In genomic region chr2:178455947-178456346, GRCh38 we compare ENCODE assay signal across 22 cellular contexts. TPM values are rescaled to one million over a fixed set of nuclear protein-coding genes. Genes with fewer than 3 reads are reported as not detected.
"Had no signal": no experiment of that assay in that cellular context is flagged by ENCODE, and none has a peak within 500 bp of the region (broad histone marks: within the 10 kb centered on the region; RNA-seq: fewer than 3 reads in every experiment).

No MANE protein-coding gene starts in this region.

- H3K27me3 Mint-ChIP-seq: stimulated activated naive CD8-positive, alpha-beta T cell treated with anti-CD3 and anti-CD28 coated beads, Interleukin-15, amount 100 ng/mL, for 72 hours had no signal

- H3K4me1 ChIP-seq: pancreas had no signal

- H3K9me3 Mint-ChIP-seq: natural killer cell treated with Interleukin-12 subunit alpha and Interleukin-12 subunit beta and Interleukin-15 and Interleukin-18, amount 100 ng/mL, for 72 hours; stimulated activated effector memory CD8-positive, alpha-beta T cell treated with anti-CD3 and anti-CD28 coated beads, Interleukin-12 subunit alpha, Interleukin-12 subunit beta, amount 100 ng/mL, for 72 hours; stimulated activated naive CD8-positive, alpha-beta T cell treated with anti-CD3 and anti-CD28 coated beads, Interleukin-15, amount 100 ng/mL, for 72 hours had no signal

- DNase-seq: activated CD4-positive, alpha-beta T cell treated with anti-CD3 and anti-CD28 coated beads for 1 hour; activated CD4-positive, alpha-beta T cell treated with anti-CD3 and anti-CD28 coated beads, Interleukin-2, amount 50 U/mL, for 1 hour; activated gamma-delta T cell treated with Interleukin-2 at 50 U/mL for 16 hours; activated T-cell treated with anti-CD3 and anti-CD28 coated beads, Interleukin-2, amount 50 U/mL, for 1 hour; adrenal gland; cerebellar nuclear complex; cortex of kidney; foreskin fibroblast; kidney; lower lobe of right lung; pancreas; right cardiac atrium; stimulated activated CD4-positive, alpha-beta T cell treated with anti-CD3 and anti-CD28 coated beads, Interleukin-2, amount 100 ng/mL, for 24 hours; stimulated activated naive CD8-positive, alpha-beta T cell treated with anti-CD3 and anti-CD28 coated beads, Interleukin-15, amount 100 ng/mL, for 72 hours; tibial artery had no signal

- H3K27ac ChIP-seq: adrenal gland, ascending aorta, lower lobe of right lung, neutrophil, pancreas, tibial artery had no signal

- H3K27me3 ChIP-seq: adrenal gland, ascending aorta, neutrophil, pancreas, tibial artery had no signal

- FAIRE-seq: kidney, pancreas, urothelium cell line had no signal

- H3K4me3 ChIP-seq: adrenal gland, ascending aorta, lower lobe of right lung, pancreas, tibial artery had no signal

- H3K27ac Mint-ChIP-seq: activated naive CD4-positive, alpha-beta T cell treated with anti-CD3 and anti-CD28 coated beads, Interleukin-2, amount 50 U/mL, for 72 hours; natural killer cell treated with Interleukin-12 subunit alpha and Interleukin-12 subunit beta and Interleukin-15 and Interleukin-18, amount 100 ng/mL, for 72 hours; stimulated activated effector memory CD8-positive, alpha-beta T cell treated with anti-CD3 and anti-CD28 coated beads, Interleukin-12 subunit alpha, Interleukin-12 subunit beta, amount 100 ng/mL, for 72 hours; stimulated activated naive CD8-positive, alpha-beta T cell treated with anti-CD3 and anti-CD28 coated beads, Interleukin-15, amount 100 ng/mL, for 72 hours had no signal

- H3K36me3 Mint-ChIP-seq: natural killer cell treated with Interleukin-12 subunit alpha and Interleukin-12 subunit beta and Interleukin-15 and Interleukin-18, amount 100 ng/mL, for 72 hours; stimulated activated effector memory CD8-positive, alpha-beta T cell treated with anti-CD3 and anti-CD28 coated beads, Interleukin-12 subunit alpha, Interleukin-12 subunit beta, amount 100 ng/mL, for 72 hours had no signal

- H3K36me3 ChIP-seq: adrenal gland, ascending aorta, lower lobe of right lung, neutrophil, pancreas, tibial artery had no signal

- H3K4me3 Mint-ChIP-seq: natural killer cell treated with Interleukin-12 subunit alpha and Interleukin-12 subunit beta and Interleukin-15 and Interleukin-18, amount 100 ng/mL, for 72 hours; stimulated activated effector memory CD8-positive, alpha-beta T cell treated with anti-CD3 and anti-CD28 coated beads, Interleukin-12 subunit alpha, Interleukin-12 subunit beta, amount 100 ng/mL, for 72 hours; stimulated activated naive CD8-positive, alpha-beta T cell treated with anti-CD3 and anti-CD28 coated beads, Interleukin-15, amount 100 ng/mL, for 72 hours had no signal

- ATAC-seq: activated naive CD4-positive, alpha-beta T cell treated with anti-CD3 and anti-CD28 coated beads, Interleukin-2, amount 50 U/mL, for 72 hours; left lobe of liver; lower lobe of right lung; natural killer cell treated with Interleukin-12 subunit alpha and Interleukin-12 subunit beta and Interleukin-15 and Interleukin-18, amount 100 ng/mL, for 72 hours; pancreas; right cardiac atrium; stimulated activated effector memory CD8-positive, alpha-beta T cell treated with anti-CD3 and anti-CD28 coated beads, Interleukin-12 subunit alpha, Interleukin-12 subunit beta, amount 100 ng/mL, for 72 hours; stimulated activated naive CD8-positive, alpha-beta T cell treated with anti-CD3 and anti-CD28 coated beads, Interleukin-15, amount 100 ng/mL, for 72 hours had no signal

- H3K4me1 Mint-ChIP-seq: stimulated activated naive CD8-positive, alpha-beta T cell treated with anti-CD3 and anti-CD28 coated beads, Interleukin-15, amount 100 ng/mL, for 72 hours had no signal

- H3K9me3 ChIP-seq: adrenal gland, ascending aorta, lower lobe of right lung, neutrophil, pancreas, tibial artery had no signal

RNA-seq across cellular contexts. Expression of gene PJVK, which starts 4.8 kb away (rescaled TPM):
- total RNA-seq: ascending aorta had no signal
